1 cellular context compared by ENCODE assay signal in genomic region chr6:43016935-43017334, GRCh38.
TF ChIP-seq lines count a peak whose summit lies in the region.

No MANE protein-coding gene starts in this region.

TF ChIP-seq in HepG2, 621 proteins besides CTCF, POLR2A, EP300 and RAD21:
- TF ChIP-seq AGO2 (optimal IDR thresholded peaks at IDR 0.05; ENCODE audit: low read depth, low read length) (peak; percentile 84), RBFOX2 (IDR thresholded peaks at IDR 0.05; ENCODE audit: low read depth, low read length) (peak; percentile 61), IRX3 (CRISPR knock-in tag; IDR thresholded peaks at IDR 0.05; ENCODE audit: borderline replicate concordance, low read depth) (no peak), MAF1 (CRISPR knock-in tag; IDR thresholded peaks at IDR 0.05; ENCODE audit: borderline replicate concordance) (no peak), ZNF687 (CRISPR knock-in tag; IDR thresholded peaks at IDR 0.05) (peak; percentile 33; the same call in 1 of the 2 replicates), CC2D1A (CRISPR knock-in tag; IDR thresholded peaks at IDR 0.05) (no peak)
